ENCODE assay signal across 26 cellular contexts in genomic region chr9:91042024-91042423, GRCh38.
"Had no signal": no experiment of that assay in that cellular context is flagged by ENCODE, and none has a peak within 500 bp of the region (broad histone marks: within the 10 kb centered on the region; RNA-seq: fewer than 3 reads in every experiment).

No MANE protein-coding gene starts in this region.

- H3K4me2 ChIP-seq: KMS-11, SK-N-SH had no signal

- H3K4me3 Mint-ChIP-seq: activated CD8-positive, alpha-beta T cell treated with anti-CD3 and anti-CD28 coated beads for 36 hours; activated naive CD4-positive, alpha-beta T cell treated with anti-CD3 and anti-CD28 coated beads, Interleukin-2, amount 10 ng/mL, durations not matched to agents 7 days and 5 days; activated T-helper 17 cell treated with anti-CD3 and anti-CD28 coated beads, Interleukin-2, amount 50 U/mL, for 72 hours; central memory CD8-positive, alpha-beta T cell; T-helper 17 cell; WTC11 had no signal

- H3K27ac Mint-ChIP-seq: activated CD8-positive, alpha-beta T cell treated with anti-CD3 and anti-CD28 coated beads for 36 hours; activated naive CD4-positive, alpha-beta T cell treated with anti-CD3 and anti-CD28 coated beads, Interleukin-2, amount 10 ng/mL, durations not matched to agents 7 days and 5 days; activated T-helper 17 cell treated with anti-CD3 and anti-CD28 coated beads, Interleukin-2, amount 50 U/mL, for 72 hours; T-helper 17 cell; WTC11 had no signal

- H3K27ac ChIP-seq: body of pancreas, KMS-11 had no signal

- H3K4me3 ChIP-seq: body of pancreas, MG63 had no signal

- H3K9ac ChIP-seq: KMS-11, SK-N-SH had no signal

- H3K36me3 Mint-ChIP-seq: activated naive CD4-positive, alpha-beta T cell treated with anti-CD3 and anti-CD28 coated beads, Interleukin-2, amount 10 ng/mL, durations not matched to agents 7 days and 5 days; WTC11 had no signal

- H3K9me3 ChIP-seq: body of pancreas, MG63, SK-N-SH had no signal

- H3K27me3 ChIP-seq: body of pancreas, MG63 had no signal

- H3K36me3 ChIP-seq: MG63 had no signal

- H3K9me3 Mint-ChIP-seq: activated CD8-positive, alpha-beta T cell treated with anti-CD3 and anti-CD28 coated beads for 36 hours; activated naive CD4-positive, alpha-beta T cell treated with anti-CD3 and anti-CD28 coated beads, Interleukin-2, amount 10 ng/mL, durations not matched to agents 7 days and 5 days; activated T-helper 17 cell treated with anti-CD3 and anti-CD28 coated beads, Interleukin-2, amount 50 U/mL, for 72 hours; central memory CD8-positive, alpha-beta T cell; WTC11 had no signal

- DNase-seq: activated CD4-positive, CD25-positive, alpha-beta regulatory T cell treated with anti-CD3 and anti-CD28 coated beads, Interleukin-2, amount 50 U/mL, for 72 hours; activated CD8-positive, alpha-beta T cell treated with anti-CD3 and anti-CD28 coated beads for 36 hours; activated gamma-delta T cell treated with Interleukin-2 at 50 U/mL for 16 hours; activated naive CD4-positive, alpha-beta T cell treated with anti-CD3 and anti-CD28 coated beads, Interleukin-2, amount 10 ng/mL, durations not matched to agents 7 days and 5 days; activated T-cell treated with anti-CD3 and anti-CD28 coated beads for 4 hours; aorta; body of pancreas; MG63; MV-4-11; NCI-H1092 treated with DMSO at 0.1 percent for 48 hours; NCI-H1417 treated with DMSO at 0.1 percent for 48 hours; NCI-H187; NCI-H2081; NCI-H510A treated with DMSO at 0.1 percent for 48 hours; NCI-H69; NK-92 treated with Interleukin-12 subunit alpha and Interleukin-12 subunit beta, amount 100 ng/mL, for 24 hours; OCI-M1; RPMI8226; SK-N-SH; SW 1271; T-helper 17 cell; T-helper 9 cell had no signal
